Comparison of ENCODE assay signal across 1 cellular context in the genomic region with DNA sequence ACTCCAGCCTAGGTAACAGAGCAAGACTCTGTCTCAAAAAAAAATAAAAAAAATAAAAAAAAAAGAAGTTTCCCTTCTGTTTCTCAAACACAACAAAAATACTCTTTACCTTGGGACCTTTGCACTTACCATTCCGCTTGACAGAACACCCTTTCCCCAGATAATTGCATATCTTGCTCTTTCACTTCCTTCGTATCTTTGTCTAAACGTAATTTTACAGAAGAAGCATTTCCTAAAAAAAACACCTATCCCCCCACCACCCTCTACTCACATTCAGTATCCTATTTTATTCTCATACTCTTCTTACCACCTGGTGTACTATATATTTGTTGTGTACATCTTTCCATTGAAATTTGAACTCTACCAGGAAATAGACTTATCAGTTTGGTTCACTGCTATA.
TF ChIP-seq lines count a peak whose summit lies in the region.

No MANE protein-coding gene starts in this region.

TF ChIP-seq in SK-N-SH, 30 proteins besides CTCF, POLR2A, EP300 and RAD21 (continued from another document):
- TF ChIP-seq, protein P1, sequence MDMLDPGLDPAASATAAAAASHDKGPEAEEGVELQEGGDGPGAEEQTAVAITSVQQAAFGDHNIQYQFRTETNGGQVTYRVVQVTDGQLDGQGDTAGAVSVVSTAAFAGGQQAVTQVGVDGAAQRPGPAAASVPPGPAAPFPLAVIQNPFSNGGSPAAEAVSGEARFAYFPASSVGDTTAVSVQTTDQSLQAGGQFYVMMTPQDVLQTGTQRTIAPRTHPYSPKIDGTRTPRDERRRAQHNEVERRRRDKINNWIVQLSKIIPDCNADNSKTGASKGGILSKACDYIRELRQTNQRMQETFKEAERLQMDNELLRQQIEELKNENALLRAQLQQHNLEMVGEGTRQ (IDR thresholded peaks at IDR 0.05; ENCODE audit: borderline replicate concordance, low read depth, low read length), result no peak
- no peak for TF ChIP-seq FOXM1 (IDR thresholded peaks at IDR 0.05; ENCODE audit: low read depth)
- no peak for TF ChIP-seq ELF1 (IDR thresholded peaks at IDR 0.05)
